ENCODE assay signal across 8 cellular contexts in the genomic region with DNA sequence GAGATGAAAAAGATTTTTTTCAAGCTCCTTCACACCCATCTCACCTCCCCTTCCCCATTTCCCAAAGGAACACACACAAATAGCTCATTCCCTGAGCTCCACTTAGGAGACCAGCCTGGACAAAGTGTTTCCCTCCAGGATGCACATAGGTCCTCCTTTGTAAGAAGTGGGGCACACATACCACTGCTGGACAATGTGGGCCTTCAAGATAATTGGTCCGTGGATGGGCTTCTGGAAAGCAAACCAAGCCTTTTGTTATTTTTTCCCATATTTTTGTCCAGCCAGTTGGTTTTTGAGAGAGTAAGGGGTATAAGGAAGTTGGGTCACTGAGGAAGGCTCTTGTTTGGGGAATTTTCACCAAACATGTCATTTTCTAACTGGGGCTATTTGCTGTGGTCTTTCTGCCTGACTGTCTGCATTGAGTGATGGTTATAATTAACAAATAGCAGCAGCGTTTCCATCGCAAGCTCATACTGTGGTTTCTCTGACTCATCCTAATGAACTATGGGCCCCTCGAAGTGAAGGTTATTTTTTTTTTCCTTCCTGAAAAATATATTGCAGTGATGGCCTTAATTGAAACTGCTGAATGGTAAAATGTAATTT.
A peak's percentile ranks its signal among the peaks of the same experiment; 100 is the strongest.
DNase-seq lines count a peak whose midpoint lies in the region; ATAC-seq and TF ChIP-seq lines count a peak whose summit lies in the region.

No MANE protein-coding gene starts in this region.

- DNase-seq in EH (ENCODE audit: low read depth) (peak; percentile 86), HS-5 (ENCODE audit: low read depth) (peak; percentile 43), choroid plexus epithelial cell (ENCODE audit: low read depth) (peak; percentile 79), NCI-H2196 treated with DMSO at 0.1 percent for 48 hours (lab: John Stamatoyannopoulos, UW; ENCODE audit: unreplicated experiment) (no peak), ureter (ENCODE audit: low spot score) (no peak), Right ventricle myocardium superior (no peak)
- no peak for DNase-seq in stimulated activated CD4-positive, alpha-beta T cell treated with anti-CD3 and anti-CD28 coated beads, Interleukin-4, amount 100 ng/mL, for 4 hours

- ATAC-seq in GM21515 (IDR thresholded peaks at IDR 0.05; ENCODE audit: unreplicated experiment) (peak; percentile 58), Right ventricle myocardium superior (ENCODE audit: poor library complexity) (no peak)

- intact Hi-C loops in Right ventricle myocardium superior (cut with DNase I), result no loop called here

- no peak for TF ChIP-seq CTCF in choroid plexus epithelial cell (conservative IDR thresholded peaks at IDR 0.05; ENCODE audit: low read depth, low read length)

- H3K4me3 ChIP-seq in choroid plexus epithelial cell (ENCODE audit: low read depth, low read length), result no peak overlapping the region

Comparison
In these comparisons a context has a peak if more than half of its experiments do, and no peak if none do; other contexts are left out.
1. DNase-seq: peak in EH (single experiment), HS-5 (single experiment) and choroid plexus epithelial cell (single experiment); none in NCI-H2196 treated with DMSO at 0.1 percent for 48 hours (single experiment), ureter (single experiment), Right ventricle myocardium superior (single experiment) and stimulated activated CD4-positive, alpha-beta T cell treated with anti-CD3 and anti-CD28 coated beads, Interleukin-4, amount 100 ng/mL, for 4 hours (0 of 2).